10 cellular contexts compared by ENCODE assay signal in the genomic region with DNA sequence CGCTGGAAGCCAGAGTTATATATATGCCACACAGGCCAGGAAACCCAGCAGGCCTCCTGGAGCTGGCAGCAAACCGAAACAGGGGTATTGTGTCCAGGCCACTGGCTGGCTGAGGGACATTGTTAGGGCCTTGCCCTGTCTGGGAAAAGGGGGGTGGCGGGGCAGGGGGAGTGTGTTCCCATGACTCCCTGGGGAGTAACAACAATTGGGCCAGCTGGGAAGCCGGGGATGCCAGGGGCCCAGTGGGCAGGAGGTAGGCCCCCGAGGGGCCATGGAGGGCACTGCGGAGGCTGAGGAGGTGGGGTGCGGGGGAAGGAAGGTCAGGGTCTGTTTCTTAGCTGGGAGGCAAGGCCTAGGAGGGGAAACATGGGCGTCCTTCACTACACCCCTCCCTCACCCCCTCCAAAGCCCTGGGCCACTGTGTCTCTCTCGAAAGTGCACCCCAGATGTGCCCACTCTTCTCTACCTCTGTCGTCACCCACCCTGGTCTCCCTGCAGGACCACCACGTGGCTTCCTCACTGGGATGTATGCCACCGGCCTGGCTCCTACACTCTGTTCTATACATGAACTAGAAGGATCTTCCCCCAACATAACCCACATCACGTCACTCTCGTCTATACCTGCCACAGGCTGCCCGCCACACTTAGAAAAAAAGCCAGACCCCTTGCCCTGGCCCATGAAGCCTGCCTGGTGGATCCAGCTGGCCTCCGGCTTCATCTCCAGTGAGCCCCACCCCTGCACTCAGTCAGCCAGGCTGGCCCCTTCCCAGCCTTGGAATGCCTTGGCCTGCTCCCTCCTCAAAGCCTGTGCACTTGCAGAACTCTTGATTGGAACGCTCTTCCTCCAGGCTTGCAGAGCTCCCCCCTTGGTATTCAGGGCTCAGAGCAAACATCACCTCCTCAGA. TPM values are rescaled to one million over a fixed set of nuclear protein-coding genes. Genes with fewer than 3 reads are reported as not detected.
DNase-seq lines count a peak whose midpoint lies in the region; ATAC-seq and TF ChIP-seq lines count a peak whose summit lies in the region.
"Had no signal": no experiment of that assay in that cellular context is flagged by ENCODE, and none has a peak within 500 bp of the region (broad histone marks: within the 10 kb centered on the region; RNA-seq: fewer than 3 reads in every experiment).

No MANE protein-coding gene starts in this region.

- H3K36me3 Mint-ChIP-seq in activated T-helper 17 cell treated with anti-CD3 and anti-CD28 coated beads, Interleukin-2, amount 50 U/mL, for 72 hours (ENCODE audit: low read depth): no peaks in the 10 kb centered on the region
- H3K36me3 Mint-ChIP-seq in CD8-positive, alpha-beta T cell: no peaks in the 10 kb centered on the region

- CTCF ChIA-PET in CD8-positive, alpha-beta T cell (lab: Charles Lee): no interaction called here

- H3K27ac ChIP-seq in CD8-positive, alpha-beta T cell (ENCODE audit: low read depth, low read length): no peak overlapping the region

- no peak overlapping the region for H3K4me3 Mint-ChIP-seq in activated T-helper 17 cell treated with anti-CD3 and anti-CD28 coated beads, Interleukin-2, amount 50 U/mL, for 72 hours
- no peak overlapping the region for H3K4me3 Mint-ChIP-seq in CD8-positive, alpha-beta T cell
- H3K4me3 Mint-ChIP-seq: dendritic cell treated with granulocyte-macrophage colony-stimulating factor and Interleukin-4, amounts not matched to agents 40 ng/mL and 50 ng/mL, for 4 days had no signal

- no peak for ATAC-seq in activated T-helper 17 cell treated with anti-CD3 and anti-CD28 coated beads, Interleukin-2, amount 50 U/mL, for 72 hours (replicated peaks)
- ATAC-seq in HG02623 (IDR thresholded peaks at IDR 0.05; ENCODE audit: unreplicated experiment): no peak
- ATAC-seq in HG03025 (IDR thresholded peaks at IDR 0.05; ENCODE audit: low FRiP score, unreplicated experiment): no peak
- ATAC-seq in CD8-positive, alpha-beta T cell: no peak

- H3K36me3 ChIP-seq in CD8-positive, alpha-beta T cell (ENCODE audit: insufficient read depth, low read length): no peaks in the 10 kb centered on the region

- H3K4me3 ChIP-seq in CD8-positive, alpha-beta T cell (ENCODE audit: low read depth, low read length): no peak overlapping the region

- intact Hi-C loops in CD8-positive, alpha-beta T cell (cut with DNase I, micrococcal nuclease): no loop called here

- H3K4me1 Mint-ChIP-seq in activated T-helper 17 cell treated with anti-CD3 and anti-CD28 coated beads, Interleukin-2, amount 50 U/mL, for 72 hours: peaks cover 5% of the 10 kb centered on the region
- peaks cover 15% of the 10 kb centered on the region for H3K4me1 Mint-ChIP-seq in CD8-positive, alpha-beta T cell (ENCODE audit: low read depth)

- H3K27me3 Mint-ChIP-seq in activated T-helper 17 cell treated with anti-CD3 and anti-CD28 coated beads, Interleukin-2, amount 50 U/mL, for 72 hours: no peaks in the 10 kb centered on the region
- no peaks in the 10 kb centered on the region for H3K27me3 Mint-ChIP-seq in CD8-positive, alpha-beta T cell (ENCODE audit: low read depth)
- H3K27me3 Mint-ChIP-seq: dendritic cell treated with granulocyte-macrophage colony-stimulating factor and Interleukin-4, amounts not matched to agents 40 ng/mL and 50 ng/mL, for 4 days had no signal

- peaks cover 15% of the 10 kb centered on the region for H3K4me1 ChIP-seq in CD8-positive, alpha-beta T cell (ENCODE audit: insufficient read depth, low read length)

- TF ChIP-seq CTCF in CD8-positive, alpha-beta T cell (IDR thresholded peaks at IDR 0.05): no peak

- DNase-seq in ELF-1 (ENCODE audit: low read depth, low spot score) (peak; percentile 71), hippocampal formation (lab: John Stamatoyannopoulos, UW) (peak; percentile 78 to 81), putamen (ENCODE audit: low spot score) (peak; percentile 86), OCI-M1 (lab: John Stamatoyannopoulos, UW) (no peak)
- DNase-seq in CD8-positive, alpha-beta T cell: no peak

- H3K27ac Mint-ChIP-seq in activated T-helper 17 cell treated with anti-CD3 and anti-CD28 coated beads, Interleukin-2, amount 50 U/mL, for 72 hours: peak overlapping the region; percentile 8
- H3K27ac Mint-ChIP-seq in CD8-positive, alpha-beta T cell: no peak overlapping the region
- H3K27ac Mint-ChIP-seq: dendritic cell treated with granulocyte-macrophage colony-stimulating factor and Interleukin-4, amounts not matched to agents 40 ng/mL and 50 ng/mL, for 4 days had no signal

- no peaks in the 10 kb centered on the region for H3K9me3 Mint-ChIP-seq in activated T-helper 17 cell treated with anti-CD3 and anti-CD28 coated beads, Interleukin-2, amount 50 U/mL, for 72 hours
- no peaks in the 10 kb centered on the region for H3K9me3 Mint-ChIP-seq in CD8-positive, alpha-beta T cell

- H3K9me3 ChIP-seq in CD8-positive, alpha-beta T cell (ENCODE audit: low read length): no peaks in the 10 kb centered on the region

- POLR2A ChIA-PET in CD8-positive, alpha-beta T cell (lab: Charles Lee): interaction anchor here (0.6 kb wide), 1 partner anchor 29 kb away, joined by 3 read pairs; no protein-coding TSS in a partner anchor

- no peaks in the 10 kb centered on the region for H3K27me3 ChIP-seq in CD8-positive, alpha-beta T cell (ENCODE audit: insufficient read depth, low read length)

RNA-seq across cellular contexts. Expression of a gene that starts 7.8 kb away (rescaled TPM):
- total RNA-seq in activated T-helper 17 cell treated with anti-CD3 and anti-CD28 coated beads, Interleukin-2, amount 50 U/mL, for 72 hours: 10 to 100 TPM; 40.2 to 65.4 TPM
- 1 to 10 TPM; 1.2 to 1.3 TPM for total RNA-seq in CD8-positive, alpha-beta T cell

RNA-seq across cellular contexts. Expression of a gene that starts 19.8 kb away (rescaled TPM):
- 10 to 100 TPM; 20.8 to 26.5 TPM for total RNA-seq in activated T-helper 17 cell treated with anti-CD3 and anti-CD28 coated beads, Interleukin-2, amount 50 U/mL, for 72 hours
- total RNA-seq in CD8-positive, alpha-beta T cell: 1 to 10 TPM; 5.7 to 5.9 TPM

RNA-seq across cellular contexts. Expression of a gene that starts 26.1 kb away (rescaled TPM):
- 1 to 10 TPM; 6.7 to 8.0 TPM for total RNA-seq in activated T-helper 17 cell treated with anti-CD3 and anti-CD28 coated beads, Interleukin-2, amount 50 U/mL, for 72 hours
- 1 to 10 TPM; 2.7 to 2.8 TPM for total RNA-seq in CD8-positive, alpha-beta T cell

RNA-seq across cellular contexts. Expression of a gene that starts 27.2 kb away (rescaled TPM):
- 1 to 10 TPM; 1.5 to 2.6 TPM for total RNA-seq in activated T-helper 17 cell treated with anti-CD3 and anti-CD28 coated beads, Interleukin-2, amount 50 U/mL, for 72 hours
- total RNA-seq in CD8-positive, alpha-beta T cell: under 1 TPM; 0.65 to 0.75 TPM
- total RNA-seq: M059J had no signal

RNA-seq across cellular contexts. Expression of a gene that starts 31.9 kb away (rescaled TPM):
- under 1 TPM; 0.26 to 0.41 TPM for total RNA-seq in activated T-helper 17 cell treated with anti-CD3 and anti-CD28 coated beads, Interleukin-2, amount 50 U/mL, for 72 hours
- under 1 TPM; 0.25 to 0.27 TPM for total RNA-seq in CD8-positive, alpha-beta T cell

Comparison
In these comparisons a context has a peak if more than half of its experiments do, and no peak if none do; other contexts are left out.
1. DNase-seq: peak in ELF-1 (single experiment), hippocampal formation (2 of 2) and putamen (single experiment); none in OCI-M1 (single experiment) and CD8-positive, alpha-beta T cell (0 of 7).
2. RNA of a gene that starts 7.8 kb away (total RNA-seq): 40.2 to 65.4 TPM in activated T-helper 17 cell treated with anti-CD3 and anti-CD28 coated beads, Interleukin-2, amount 50 U/mL, for 72 hours; 1.2 to 1.3 TPM in CD8-positive, alpha-beta T cell; every median in the first group is over 10 times any median in the second.